ENCODE assay signal across 9 cellular contexts in genomic region chr16:66740010-66740409, GRCh38. TPM values are rescaled to one million over a fixed set of nuclear protein-coding genes. Genes with fewer than 3 reads are reported as not detected.
DNase-seq lines count a peak whose midpoint lies in the region; ATAC-seq and TF ChIP-seq lines count a peak whose summit lies in the region.
"Had no signal": no experiment of that assay in that cellular context is flagged by ENCODE, and none has a peak within 500 bp of the region (broad histone marks: within the 10 kb centered on the region; RNA-seq: fewer than 3 reads in every experiment).

No MANE protein-coding gene starts in this region.

- intact Hi-C loops in activated CD8-positive, alpha-beta T cell treated with anti-CD3 and anti-CD28 coated beads for 36 hours (cut with micrococcal nuclease): no loop called here

- POLR2A ChIA-PET in activated CD8-positive, alpha-beta T cell treated with anti-CD3 and anti-CD28 coated beads for 36 hours (lab: Charles Lee): interaction anchor here (1.5 to 2.7 kb wide), 2 partner anchors 9 to 12 kb away, joined by 3 to 8 read pairs; partner anchors contain the start of gene DYNC1LI2

- H3K4me1 Mint-ChIP-seq in activated CD8-positive, alpha-beta T cell treated with anti-CD3 and anti-CD28 coated beads for 36 hours (ENCODE audit: low read depth): peaks cover 16% of the 10 kb centered on the region

- H3K27me3 ChIP-seq in trophoblast cell (ENCODE audit: insufficient read depth, low read length): no peaks in the 10 kb centered on the region
- H3K27me3 ChIP-seq: BLaER1 treated with 17β-estradiol and CSF1 and Interleukin-3, amounts not matched to agents 10 nM and 100 nM had no signal

- H3K9me3 Mint-ChIP-seq in activated CD8-positive, alpha-beta T cell treated with anti-CD3 and anti-CD28 coated beads for 36 hours: no peaks in the 10 kb centered on the region

- no peak overlapping the region for H2AFZ ChIP-seq in trophoblast cell (ENCODE audit: insufficient read depth, low read length, poor library complexity)

- no peak overlapping the region for H3K4me2 ChIP-seq in trophoblast cell (ENCODE audit: low read length)

- no peak overlapping the region for H4K8ac ChIP-seq in trophoblast cell (ENCODE audit: low read depth, low read length)

- H2BK5ac ChIP-seq in trophoblast cell (ENCODE audit: low read depth, low read length, poor library complexity): no peak overlapping the region

- TF ChIP-seq CTCF in activated CD8-positive, alpha-beta T cell treated with anti-CD3 and anti-CD28 coated beads for 36 hours (IDR thresholded peaks at IDR 0.05): peak; percentile 66
- peak; percentile 68 for TF ChIP-seq CTCF in fibroblast of pulmonary artery (IDR thresholded peaks at IDR 0.05; ENCODE audit: low read length, missing control alignments)

- H3K27ac ChIP-seq in trophoblast cell (ENCODE audit: low read depth, low read length): no peak overlapping the region

- peaks cover 19% of the 10 kb centered on the region for H3K36me3 Mint-ChIP-seq in activated CD8-positive, alpha-beta T cell treated with anti-CD3 and anti-CD28 coated beads for 36 hours (ENCODE audit: low read depth)

- H2BK12ac ChIP-seq in trophoblast cell (ENCODE audit: low read length): no peak overlapping the region

- H3K79me2 ChIP-seq in trophoblast cell (ENCODE audit: control insufficient read depth, insufficient read depth, low read length, poor library complexity): no peaks in the 10 kb centered on the region

- H2BK120ac ChIP-seq in trophoblast cell (ENCODE audit: insufficient read depth, low read length, poor library complexity): no peak overlapping the region

- H3K4me1 ChIP-seq in trophoblast cell (ENCODE audit: control insufficient read depth in 1 of 2, insufficient read depth in 2 of 2, low read length in 2 of 2): no peaks in the 10 kb centered on the region

- no peak overlapping the region for H4K12ac ChIP-seq in trophoblast cell (ENCODE audit: low read depth, low read length)

- ATAC-seq in activated CD8-positive, alpha-beta T cell treated with anti-CD3 and anti-CD28 coated beads for 36 hours: peak; percentile 76
- ATAC-seq in GM19397 (IDR thresholded peaks at IDR 0.05; ENCODE audit: unreplicated experiment): no peak

- no peak overlapping the region for H3K4ac ChIP-seq in trophoblast cell (ENCODE audit: low read depth, low read length)

- H3K18ac ChIP-seq in trophoblast cell (ENCODE audit: low read length): no peak overlapping the region

- no peak overlapping the region for H3K23ac ChIP-seq in trophoblast cell (ENCODE audit: low read length)

- no peaks in the 10 kb centered on the region for H3K79me1 ChIP-seq in trophoblast cell (ENCODE audit: low read length)

- H3K27ac Mint-ChIP-seq in activated CD8-positive, alpha-beta T cell treated with anti-CD3 and anti-CD28 coated beads for 36 hours: peak overlapping the region; percentile 8

- H3K9ac ChIP-seq in trophoblast cell (ENCODE audit: low read length): no peak overlapping the region

- no peak overlapping the region for H2AK5ac ChIP-seq in trophoblast cell (ENCODE audit: low read length)

- CTCF ChIA-PET in activated CD8-positive, alpha-beta T cell treated with anti-CD3 and anti-CD28 coated beads for 36 hours (lab: Charles Lee): interaction anchor here (0.6 to 7.9 kb wide), 24 partner anchors 9 to 333 kb away, joined by 3 to 83 read pairs (median 5); partner anchors contain the start of genes DYNC1LI2 and NAE1

- H3K36me3 ChIP-seq in trophoblast cell (ENCODE audit: control insufficient read depth in 1 of 2, insufficient read depth in 2 of 2, low read length in 2 of 2): peaks cover 51 to 66% of the 10 kb centered on the region in 2 experiments

- H4K91ac ChIP-seq in trophoblast cell (ENCODE audit: low read depth, low read length): no peak overlapping the region

- no peaks in the 10 kb centered on the region for H3K9me3 ChIP-seq in trophoblast cell (ENCODE audit: insufficient read depth, low read depth, low read length)
- H3K9me3 ChIP-seq: BLaER1 treated with 17β-estradiol and CSF1 and Interleukin-3, amounts not matched to agents 10 nM and 100 nM had no signal

- DNase-seq in NCI-H1092 treated with DMSO at 0.1 percent for 48 hours (lab: John Stamatoyannopoulos, UW) (peak; percentile 5), NCI-H1092 (lab: John Stamatoyannopoulos, UW) (no peak), LHCN-M2 (ENCODE audit: low read depth) (peak; percentile 75), fibroblast of pulmonary artery (ENCODE audit: low read depth) (peak; percentile 54), trophoblast cell (peak; percentile 27 to 67), cerebellum (ENCODE audit: low spot score) (no peak)
- DNase-seq in activated CD8-positive, alpha-beta T cell treated with anti-CD3 and anti-CD28 coated beads for 36 hours: peak; percentile 61

- H3K4me3 ChIP-seq in fibroblast of pulmonary artery (replicated peaks; ENCODE audit: low read depth, low read length): no peak overlapping the region
- H3K4me3 ChIP-seq in trophoblast cell (ENCODE audit: low read depth, low read length): no peak overlapping the region
- H3K4me3 ChIP-seq: BLaER1 treated with 17β-estradiol and CSF1 and Interleukin-3, amounts not matched to agents 10 nM and 100 nM had no signal

- no CpG with 5 or more reads among the region's 2 CpGs for WGBS in trophoblast cell (ENCODE audit: extremely low coverage, insufficient coverage, insufficient read length)

- H3K14ac ChIP-seq in trophoblast cell (ENCODE audit: low read length): no peak overlapping the region

- H3K4me3 Mint-ChIP-seq in activated CD8-positive, alpha-beta T cell treated with anti-CD3 and anti-CD28 coated beads for 36 hours: no peak overlapping the region

- no peaks in the 10 kb centered on the region for H3K27me3 Mint-ChIP-seq in activated CD8-positive, alpha-beta T cell treated with anti-CD3 and anti-CD28 coated beads for 36 hours

RNA-seq across cellular contexts. Expression of gene DYNC1LI2, which starts 11.4 kb away (rescaled TPM):
- total RNA-seq in LHCN-M2 (2014; rRNA removed) (110 and 117 TPM in 2 replicates), cerebellum (145 TPM)
- polyA plus RNA-seq in LHCN-M2 (2012): 41.5 TPM
- 10 to 100 TPM; 35.0 to 39.5 TPM for total RNA-seq in activated CD8-positive, alpha-beta T cell treated with anti-CD3 and anti-CD28 coated beads for 36 hours
- 142 and 143 TPM in 2 replicates for polyA plus RNA-seq in trophoblast cell (2013)

RNA-seq across cellular contexts. Expression of gene CMTM4, which starts 43.5 kb away (rescaled TPM):
- total RNA-seq in LHCN-M2 (2014; rRNA removed) (11.9 and 16.4 TPM in 2 replicates), cerebellum (39.0 TPM)
- polyA plus RNA-seq in LHCN-M2 (2012): 5.8 TPM
- total RNA-seq in activated CD8-positive, alpha-beta T cell treated with anti-CD3 and anti-CD28 coated beads for 36 hours: 1 to 10 TPM; 3.2 to 3.5 TPM
- 20.8 and 21.5 TPM in 2 replicates for polyA plus RNA-seq in trophoblast cell (2013)

Comparison
In these comparisons a context has a peak if more than half of its experiments do, and no peak if none do; other contexts are left out.
1. DNase-seq: peak in NCI-H1092 treated with DMSO at 0.1 percent for 48 hours (single experiment), LHCN-M2 (single experiment), activated CD8-positive, alpha-beta T cell treated with anti-CD3 and anti-CD28 coated beads for 36 hours (single experiment), fibroblast of pulmonary artery (single experiment) and trophoblast cell (2 of 2); none in NCI-H1092 (single experiment) and cerebellum (single experiment).